In the genomic region with DNA sequence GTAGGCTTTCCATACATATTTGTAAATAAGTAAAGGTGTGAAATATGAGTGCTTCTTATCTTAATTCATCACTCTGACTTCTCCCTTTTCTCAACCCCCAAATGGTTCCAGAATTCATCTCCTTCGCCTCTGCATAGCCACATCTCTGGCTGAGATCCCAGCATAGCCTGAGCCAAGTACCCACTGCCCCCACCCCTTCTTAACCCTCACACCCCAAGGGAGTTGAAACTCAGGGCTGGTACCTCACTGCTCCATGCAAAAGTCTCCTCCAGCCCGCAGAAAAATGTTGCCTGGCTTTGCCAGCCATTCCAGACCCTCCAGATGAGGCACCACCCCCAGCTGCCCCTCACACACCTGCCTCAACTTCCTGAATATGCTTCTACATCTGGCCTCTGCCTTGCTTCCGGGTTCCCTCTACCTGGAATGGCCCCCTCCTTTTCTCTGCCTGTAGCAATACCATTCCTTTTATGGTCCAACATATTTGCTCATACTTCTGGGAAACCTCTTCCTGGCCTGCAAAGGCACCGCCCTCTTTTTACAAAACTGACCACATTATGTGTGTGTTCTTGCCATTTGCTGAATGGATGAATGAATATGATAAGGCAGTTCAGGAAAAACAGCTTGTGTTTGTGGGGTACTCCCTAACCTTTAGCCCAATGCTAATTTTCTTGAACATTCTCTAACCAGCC, we compare ENCODE assay signal across 12 cellular contexts.
DNase-seq lines count a peak whose midpoint lies in the region; ATAC-seq and TF ChIP-seq lines count a peak whose summit lies in the region.
"Had no signal": no experiment of that assay in that cellular context is flagged by ENCODE, and none has a peak within 500 bp of the region (broad histone marks: within the 10 kb centered on the region; RNA-seq: fewer than 3 reads in every experiment).

No MANE protein-coding gene starts in this region.

- H3K27me3 Mint-ChIP-seq in effector memory CD8-positive, alpha-beta T cell = peaks cover 0 to 26% of the 10 kb centered on the region in 2 donors
- H3K27me3 Mint-ChIP-seq: activated naive CD4-positive, alpha-beta T cell treated with anti-CD3 and anti-CD28 coated beads, Interleukin-2, amount 10 ng/mL, durations not matched to agents 7 days and 5 days; stimulated activated naive CD8-positive, alpha-beta T cell treated with anti-CD3 and anti-CD28 coated beads, Interleukin-15, Interleukin-2, amounts not matched to agents 100 ng/mL and 50 ng/mL, for 24 hours had no signal

- 24 to 58% methylated on average over 4 of the region's 4 CpGs for WGBS in sigmoid colon, 2 donors

- no peak overlapping the region for H3K4me3 ChIP-seq in sigmoid colon

- no peaks in the 10 kb centered on the region for H3K9me3 Mint-ChIP-seq in effector memory CD8-positive, alpha-beta T cell
- H3K9me3 Mint-ChIP-seq: activated naive CD4-positive, alpha-beta T cell treated with anti-CD3 and anti-CD28 coated beads, Interleukin-2, amount 10 ng/mL, durations not matched to agents 7 days and 5 days; stimulated activated naive CD8-positive, alpha-beta T cell treated with anti-CD3 and anti-CD28 coated beads, Interleukin-15, Interleukin-2, amounts not matched to agents 100 ng/mL and 50 ng/mL, for 24 hours had no signal

- peaks cover 0 to 41% (median 30%) of the 10 kb centered on the region in 4 donors for H3K4me1 ChIP-seq in sigmoid colon

- H3K36me3 Mint-ChIP-seq in effector memory CD8-positive, alpha-beta T cell (ENCODE audit: insufficient read depth) = no peaks in the 10 kb centered on the region
- H3K36me3 Mint-ChIP-seq: activated naive CD4-positive, alpha-beta T cell treated with anti-CD3 and anti-CD28 coated beads, Interleukin-2, amount 10 ng/mL, durations not matched to agents 7 days and 5 days had no signal

- peak overlapping the region; percentile 27 to 65 (median 44) for H3K27ac ChIP-seq in sigmoid colon

- ATAC-seq in left cardiac atrium (peak; percentile 29 to 77), GM18511 (IDR thresholded peaks at IDR 0.05; ENCODE audit: unreplicated experiment) (no peak)
- ATAC-seq in effector memory CD8-positive, alpha-beta T cell (replicated peaks) = no peak

- H3K27me3 ChIP-seq in sigmoid colon = no peaks in the 10 kb centered on the region

- H3K36me3 ChIP-seq in sigmoid colon = no peaks in the 10 kb centered on the region

- DNase-seq in EL (peak; percentile 16), OCI-M1 (lab: John Stamatoyannopoulos, UW) (peak; percentile 20), left cardiac atrium (no peak), sigmoid colon (no peak), HT-29 (ENCODE audit: low spot score) (no peak)
- no peak for DNase-seq in effector memory CD8-positive, alpha-beta T cell
- DNase-seq: activated naive CD4-positive, alpha-beta T cell treated with anti-CD3 and anti-CD28 coated beads, Interleukin-2, amount 10 ng/mL, durations not matched to agents 7 days and 5 days; GOT3; stimulated activated CD4-positive, alpha-beta T cell treated with anti-CD3 and anti-CD28 coated beads, Interleukin-4, amount 100 ng/mL, for 24 hours; T-helper 2 cell had no signal

- TF ChIP-seq POLR2A in sigmoid colon (IDR thresholded peaks at IDR 0.05) = no peak

- H3K4me3 Mint-ChIP-seq in effector memory CD8-positive, alpha-beta T cell = no peak overlapping the region
- H3K4me3 Mint-ChIP-seq: activated naive CD4-positive, alpha-beta T cell treated with anti-CD3 and anti-CD28 coated beads, Interleukin-2, amount 10 ng/mL, durations not matched to agents 7 days and 5 days; stimulated activated naive CD8-positive, alpha-beta T cell treated with anti-CD3 and anti-CD28 coated beads, Interleukin-15, Interleukin-2, amounts not matched to agents 100 ng/mL and 50 ng/mL, for 24 hours had no signal

- intact Hi-C loops in left cardiac atrium (cut with DNase I) (no loop called here), sigmoid colon (cut with DNase I) (no loop called here)

- no peak for TF ChIP-seq EP300 in sigmoid colon (IDR thresholded peaks at IDR 0.05)

- no peak for TF ChIP-seq CTCF in sigmoid colon (IDR thresholded peaks at IDR 0.05)

- no peaks in the 10 kb centered on the region for H3K4me1 Mint-ChIP-seq in effector memory CD8-positive, alpha-beta T cell (ENCODE audit: low read depth in 2 of 2)
- H3K4me1 Mint-ChIP-seq: activated naive CD4-positive, alpha-beta T cell treated with anti-CD3 and anti-CD28 coated beads, Interleukin-2, amount 10 ng/mL, durations not matched to agents 7 days and 5 days had no signal

- no peaks in the 10 kb centered on the region for H3K9me3 ChIP-seq in sigmoid colon

- no peak overlapping the region for H3K27ac Mint-ChIP-seq in effector memory CD8-positive, alpha-beta T cell
- H3K27ac Mint-ChIP-seq: activated naive CD4-positive, alpha-beta T cell treated with anti-CD3 and anti-CD28 coated beads, Interleukin-2, amount 10 ng/mL, durations not matched to agents 7 days and 5 days; stimulated activated naive CD8-positive, alpha-beta T cell treated with anti-CD3 and anti-CD28 coated beads, Interleukin-15, Interleukin-2, amounts not matched to agents 100 ng/mL and 50 ng/mL, for 24 hours had no signal

Comparison
In these comparisons a context has a peak if more than half of its experiments do, and no peak if none do; other contexts are left out.
1. DNase-seq: peak in EL (single experiment) and OCI-M1 (single experiment); none in left cardiac atrium (single experiment), sigmoid colon (single experiment), effector memory CD8-positive, alpha-beta T cell (0 of 3) and HT-29 (single experiment).
2. ATAC-seq: peak in left cardiac atrium (2 of 2); none in GM18511 (single experiment) and effector memory CD8-positive, alpha-beta T cell (single experiment).